Comparison of ENCODE assay signal across 8 cellular contexts in genomic region chr6:86937219-86938079, GRCh38. TPM values are rescaled to one million over a fixed set of nuclear protein-coding genes. Genes with fewer than 3 reads are reported as not detected.
DNase-seq lines count a peak whose midpoint lies in the region; ATAC-seq and TF ChIP-seq lines count a peak whose summit lies in the region.

A gene with protein sequence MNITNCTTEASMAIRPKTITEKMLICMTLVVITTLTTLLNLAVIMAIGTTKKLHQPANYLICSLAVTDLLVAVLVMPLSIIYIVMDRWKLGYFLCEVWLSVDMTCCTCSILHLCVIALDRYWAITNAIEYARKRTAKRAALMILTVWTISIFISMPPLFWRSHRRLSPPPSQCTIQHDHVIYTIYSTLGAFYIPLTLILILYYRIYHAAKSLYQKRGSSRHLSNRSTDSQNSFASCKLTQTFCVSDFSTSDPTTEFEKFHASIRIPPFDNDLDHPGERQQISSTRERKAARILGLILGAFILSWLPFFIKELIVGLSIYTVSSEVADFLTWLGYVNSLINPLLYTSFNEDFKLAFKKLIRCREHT (plus strand): TSS chr6:86937528. CDS start chr6:87015335, 77,807 bp downstream.

- H3K27ac ChIP-seq in lung (ENCODE audit: low read depth in 1 of 2, low read length in 1 of 2) (no peak within 1 kb of the TSS), upper lobe of left lung (no peak within 1 kb of the TSS)

- no peak for TF ChIP-seq EP300 in upper lobe of left lung (IDR thresholded peaks at IDR 0.05)

- WGBS in lung, 2 donors: 4 to 5% methylated on average over 54 to 55 of the region's 55 CpGs
- WGBS in upper lobe of left lung, 2 donors: 2 to 4% methylated on average over 40 to 52 of the region's 55 CpGs

- peak; percentile 81 for ATAC-seq in HG02885 (IDR thresholded peaks at IDR 0.05; ENCODE audit: poor library complexity, unreplicated experiment)
- ATAC-seq in lung (ENCODE audit: insufficient read depth, low FRiP score): peak; percentile 38
- ATAC-seq in upper lobe of left lung (ENCODE audit: low FRiP score in 2 of 2): peak in 1 of 2 donors; percentile 61

- H3K9me3 ChIP-seq in lung (ENCODE audit: control insufficient read depth in 2 of 2, insufficient read depth in 1 of 2, low read length in 1 of 2) (no peaks in the 10 kb centered on the region), upper lobe of left lung (no peaks in the 10 kb centered on the region)

- DNase-seq in stimulated activated CD4-positive, alpha-beta T cell treated with anti-CD3 and anti-CD28 coated beads, Interleukin-12 subunit alpha, Interleukin-12 subunit beta, amount 100 ng/mL, for 48 hours (ENCODE audit: low read depth in 2 of 3, low spot score in 1 of 3): peak in 2 of 3 donors; percentile 1 to 7
- no peak for DNase-seq in stimulated activated CD4-positive, alpha-beta T cell treated with anti-CD3 and anti-CD28 coated beads, Interleukin-12 subunit alpha, Interleukin-12 subunit beta, amount 100 ng/mL, for 4 hours
- DNase-seq in NCI-H69 (lab: John Stamatoyannopoulos, UW) (peak; percentile 51), cerebellar cortex (ENCODE audit: low spot score) (peak; percentile 84), lung (ENCODE audit: low spot score) (peak; percentile 29), upper lobe of left lung (peak; percentile 25 to 84)
- DNase-seq in activated naive CD4-positive, alpha-beta T cell treated with anti-CD3 and anti-CD28 coated beads, Interleukin-2, amount 50 U/mL, for 16 hours: no peak

- no peaks in the 10 kb centered on the region for H3K4me1 ChIP-seq in lung (ENCODE audit: control insufficient read depth in 2 of 2, insufficient read depth in 2 of 2, low read length in 2 of 2)
- H3K4me1 ChIP-seq in upper lobe of left lung: peaks cover 0 to 11% (median 4%) of the 10 kb centered on the region in 4 donors

- no peak for TF ChIP-seq POLR2A in upper lobe of left lung (IDR thresholded peaks at IDR 0.05)

- H3K4me3 ChIP-seq in lung: no peak within 1 kb of the TSS
- peak within 1 kb of the TSS in 3 of 4 donors; percentile 11 to 34 (median 31) for H3K4me3 ChIP-seq in upper lobe of left lung

- H3K27me3 ChIP-seq in lung (ENCODE audit: control insufficient read depth, insufficient read depth): no peaks in the 10 kb centered on the region
- H3K27me3 ChIP-seq in upper lobe of left lung: peaks cover 0 to 9% (median 4%) of the 10 kb centered on the region in 4 donors

- H3K36me3 ChIP-seq in lung (ENCODE audit: control insufficient read depth in 2 of 2, insufficient read depth in 2 of 2, low read length in 2 of 2): no peaks in the 10 kb centered on the region
- no peaks in the 10 kb centered on the region for H3K36me3 ChIP-seq in upper lobe of left lung

- TF ChIP-seq CTCF in lung (IDR thresholded peaks at IDR 0.05; ENCODE audit: control extremely low read depth, extremely low read depth) (no peak), upper lobe of left lung (IDR thresholded peaks at IDR 0.05) (peak in 2 of 6 experiments; percentile 15 to 27)

RNA-seq across cellular contexts. Expression of the gene that starts here (rescaled TPM):
- total RNA-seq in lung (not detected), upper lobe of left lung (not detected)
- polyA plus RNA-seq in lung: not detected

Comparison
In these comparisons a context has a peak if more than half of its experiments do, and no peak if none do; other contexts are left out.
1. DNase-seq: peak in stimulated activated CD4-positive, alpha-beta T cell treated with anti-CD3 and anti-CD28 coated beads, Interleukin-12 subunit alpha, Interleukin-12 subunit beta, amount 100 ng/mL, for 48 hours (2 of 3), NCI-H69 (single experiment) and cerebellar cortex (single experiment); none in stimulated activated CD4-positive, alpha-beta T cell treated with anti-CD3 and anti-CD28 coated beads, Interleukin-12 subunit alpha, Interleukin-12 subunit beta, amount 100 ng/mL, for 4 hours (single experiment) and activated naive CD4-positive, alpha-beta T cell treated with anti-CD3 and anti-CD28 coated beads, Interleukin-2, amount 50 U/mL, for 16 hours (single experiment).
2. Peak in DNase-seq and ATAC-seq in lung; RNA of the gene not detected or under 1 TPM.
3. Peak in DNase-seq and H3K4me3 ChIP-seq in upper lobe of left lung; RNA of the gene not detected or under 1 TPM.